31 cellular contexts compared by ENCODE assay signal in the genomic region with DNA sequence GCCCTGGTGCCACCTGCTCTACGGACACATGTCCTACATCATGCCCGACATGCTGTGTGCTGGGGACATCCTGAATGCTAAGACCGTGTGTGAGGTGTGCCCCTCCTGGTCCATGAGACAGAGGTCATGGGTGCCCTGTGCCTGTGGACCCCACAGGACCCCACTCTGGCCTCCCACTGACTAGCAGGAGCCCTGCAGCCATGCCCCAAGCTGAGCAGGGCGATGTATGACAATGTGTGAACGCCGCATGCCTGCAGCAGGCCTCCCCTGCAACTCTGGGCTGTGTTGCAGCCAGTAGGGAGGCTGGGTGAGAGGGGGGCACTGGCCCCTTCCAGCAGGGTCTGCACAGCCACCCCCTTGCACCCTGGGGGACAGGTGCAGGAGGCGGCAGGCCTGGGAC. TPM values are rescaled to one million over a fixed set of nuclear protein-coding genes. Genes with fewer than 3 reads are reported as not detected.
"Had no signal": no experiment of that assay in that cellular context is flagged by ENCODE, and none has a peak within 500 bp of the region (broad histone marks: within the 10 kb centered on the region; RNA-seq: fewer than 3 reads in every experiment).

No MANE protein-coding gene starts in this region.

- H3K9me3 ChIP-seq: gastrocnemius medialis, prostate gland, right atrium auricular region, testis, tibial artery, vagina had no signal

- H3K36me3 Mint-ChIP-seq: stimulated activated effector memory CD8-positive, alpha-beta T cell treated with anti-CD3 and anti-CD28 coated beads, Interleukin-12 subunit alpha, Interleukin-12 subunit beta, amount 100 ng/mL, for 72 hours had no signal

- H3K27me3 ChIP-seq: gastrocnemius medialis, right atrium auricular region, stomach, testis, tibial artery, vagina had no signal

- H3K4me1 Mint-ChIP-seq: memory B cell; neural crest cell; stimulated activated effector memory CD8-positive, alpha-beta T cell treated with anti-CD3 and anti-CD28 coated beads, Interleukin-12 subunit alpha, Interleukin-12 subunit beta, amount 100 ng/mL, for 72 hours had no signal

- DNase-seq: cortex of kidney; dorsolateral prefrontal cortex; effector CD4-positive, alpha-beta T cell; foreskin fibroblast; gastrocnemius medialis; head of caudate nucleus; left ventricle myocardium superior; lower lobe of right lung; stimulated activated CD4-positive, alpha-beta T cell treated with anti-CD3 and anti-CD28 coated beads, Interleukin-12 subunit alpha, Interleukin-12 subunit beta, amount 100 ng/mL, for 4 hours; stimulated activated CD4-positive, alpha-beta T cell treated with anti-CD3 and anti-CD28 coated beads, Interleukin-1b, Interleukin-23, amount 100 ng/mL, for 48 hours; stimulated activated CD4-positive, alpha-beta T cell treated with anti-CD3 and anti-CD28 coated beads, Interleukin-4, amount 100 ng/mL, for 1 hour; stimulated activated naive CD4-positive, alpha-beta T cell treated with Interleukin-2 at 50 U/mL for 16 hours; stomach; testis; tibial artery had no signal

- H3K4me2 ChIP-seq: smooth muscle cell had no signal

- ATAC-seq: gastrocnemius medialis; left ventricle myocardium superior; sciatic nerve; stimulated activated effector memory CD8-positive, alpha-beta T cell treated with anti-CD3 and anti-CD28 coated beads, Interleukin-12 subunit alpha, Interleukin-12 subunit beta, amount 100 ng/mL, for 72 hours had no signal

- H3K27ac Mint-ChIP-seq: memory B cell; natural killer cell treated with Interleukin-12 subunit alpha and Interleukin-12 subunit beta and Interleukin-15 and Interleukin-18, amount 100 ng/mL, for 72 hours had no signal

- H3K4me1 ChIP-seq: gastrocnemius medialis, lower lobe of right lung, prostate gland, right atrium auricular region, stomach, testis, tibial artery, vagina had no signal

- H3K36me3 ChIP-seq: gastrocnemius medialis, lower lobe of right lung, prostate gland, right atrium auricular region, stomach, tibial artery, vagina had no signal

- H3K4me3 ChIP-seq: dorsolateral prefrontal cortex, gastrocnemius medialis, lower lobe of right lung, prostate gland, right atrium auricular region, smooth muscle cell, stomach, testis, tibial artery, vagina had no signal

- H3K4me3 Mint-ChIP-seq: memory B cell; natural killer cell treated with Interleukin-12 subunit alpha and Interleukin-12 subunit beta and Interleukin-15 and Interleukin-18, amount 100 ng/mL, for 72 hours; neural crest cell; stimulated activated effector memory CD8-positive, alpha-beta T cell treated with anti-CD3 and anti-CD28 coated beads, Interleukin-12 subunit alpha, Interleukin-12 subunit beta, amount 100 ng/mL, for 72 hours had no signal

- H3K27ac ChIP-seq: dorsolateral prefrontal cortex, gastrocnemius medialis, lower lobe of right lung, prostate gland, right atrium auricular region, stomach, testis, tibial artery, vagina had no signal

- FAIRE-seq: keratinocyte had no signal

RNA-seq across cellular contexts. Expression of gene PRSS38, which starts 30.0 kb away (rescaled TPM):
- total RNA-seq: gastrocnemius medialis; glomerular endothelial cell; left ventricle myocardium superior; lower lobe of right lung; mononuclear cell; natural killer cell treated with Interleukin-12 subunit alpha and Interleukin-12 subunit beta and Interleukin-15 and Interleukin-18, amount 100 ng/mL, for 72 hours; neural crest cell; osteocyte; right atrium auricular region; sciatic nerve; smooth muscle cell; stomach; subcutaneous adipose tissue; ureter; vagina had no signal
- polyA plus RNA-seq: esophagus, keratinocyte, smooth muscle cell, stomach had no signal
